In genomic region chr1:243332440-243332839, GRCh38 we compare ENCODE assay signal across 9 cellular contexts.
"Had no signal": no experiment of that assay in that cellular context is flagged by ENCODE, and none has a peak within 500 bp of the region (broad histone marks: within the 10 kb centered on the region; RNA-seq: fewer than 3 reads in every experiment).

No MANE protein-coding gene starts in this region.

- H3K4me3 ChIP-seq: GM23338 had no signal

- H3K9ac ChIP-seq: KMS-11 had no signal

- H3K27ac ChIP-seq: KMS-11 had no signal

- ATAC-seq: GM23338 had no signal

- FAIRE-seq: H1, H54 had no signal

- H2AFZ ChIP-seq: GM23338 had no signal

- H3K4me2 ChIP-seq: GM23338, KMS-11 had no signal

- DNase-seq: H9, HCEC 1CT, IMR-90, Karpas-422, KBM-7 had no signal
